In the genomic region with DNA sequence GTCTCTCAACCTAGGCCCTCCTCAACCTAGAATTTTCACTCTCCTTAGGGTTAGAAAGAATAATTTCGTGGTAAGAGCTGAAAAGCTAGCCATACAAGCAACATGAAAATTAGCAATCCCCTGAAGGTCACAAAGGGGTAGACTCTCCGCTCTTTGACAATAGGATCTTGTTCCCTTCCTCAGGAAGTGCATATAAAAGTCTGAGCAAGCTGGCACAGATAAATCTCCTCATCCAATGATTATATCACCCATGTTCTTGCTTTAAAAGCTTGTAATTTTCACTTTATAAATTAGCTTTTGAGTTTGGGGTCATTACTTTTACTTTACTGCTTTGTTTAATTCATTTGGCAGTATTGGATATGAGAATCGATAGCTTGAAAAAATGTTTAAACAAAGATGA, we compare ENCODE assay signal across 1 cellular context.
TF ChIP-seq lines count a peak whose summit lies in the region.

No MANE protein-coding gene starts in this region.

TF ChIP-seq in endothelial cell of umbilical vein, 7 proteins besides CTCF, POLR2A, EP300 and RAD21:
- TF ChIP-seq GATA2 (IDR thresholded peaks at IDR 0.05; ENCODE audit: insufficient read depth, insufficient read length, low read depth, low read length) (peak; percentile 60), POLR2AphosphoS5 (IDR thresholded peaks at IDR 0.05; ENCODE audit: insufficient read depth, low read depth, low read length) (no peak)
